ENCODE assay signal across 9 cellular contexts in genomic region chr4:154779362-154779947, GRCh38. TPM values are rescaled to one million over a fixed set of nuclear protein-coding genes. Genes with fewer than 3 reads are reported as not detected.
A peak's percentile ranks its signal among the peaks of the same experiment; 100 is the strongest.
DNase-seq lines count a peak whose midpoint lies in the region; ATAC-seq, FAIRE-seq and TF ChIP-seq lines count a peak whose summit lies in the region.
"Had no signal": no experiment of that assay in that cellular context is flagged by ENCODE, and none has a peak within 500 bp of the region (broad histone marks: within the 10 kb centered on the region; RNA-seq: fewer than 3 reads in every experiment).

No MANE protein-coding gene starts in this region.

- ATAC-seq in HG03135 (IDR thresholded peaks at IDR 0.05; ENCODE audit: unreplicated experiment), result no peak

- DNase-seq in DMS114 treated with DMSO at 0.1 percent for 48 hours (lab: John Stamatoyannopoulos, UW; ENCODE audit: unreplicated experiment), result peak; percentile 43
- DNase-seq in LNCaP clone FGC (ENCODE audit: low read depth), result no peak
- peak; percentile 29 for DNase-seq in myocyte (ENCODE audit: low read depth)
- DNase-seq in activated CD4-positive, alpha-beta T cell treated with anti-CD3 and anti-CD28 coated beads, Interleukin-2, amount 50 U/mL, for 4 hours, result no peak
- DNase-seq in activated naive CD4-positive, alpha-beta T cell treated with anti-CD3 and anti-CD28 coated beads, Interleukin-2, amount 10 ng/mL, durations not matched to agents 7 days and 5 days, result no peak
- no peak for DNase-seq in cerebellar nuclear complex (lab: John Stamatoyannopoulos, UW)
- DNase-seq: activated naive CD8-positive, alpha-beta T cell treated with anti-CD3 and anti-CD28 coated beads, Interleukin-2, amount 10 ng/mL, durations not matched to agents 7 days and 5 days had no signal

- H3K4me3 ChIP-seq in LNCaP clone FGC (ENCODE audit: low read depth, low read length), result no peak overlapping the region

- H3K27me3 Mint-ChIP-seq in activated naive CD4-positive, alpha-beta T cell treated with anti-CD3 and anti-CD28 coated beads, Interleukin-2, amount 10 ng/mL, durations not matched to agents 7 days and 5 days, result peaks cover 9% of the 10 kb centered on the region

- peak; percentile 62 for TF ChIP-seq CTCF in LNCaP clone FGC (IDR thresholded peaks at IDR 0.05; ENCODE audit: control insufficient read depth, extremely low read depth, insufficient read depth)

- H3K27ac Mint-ChIP-seq in activated naive CD4-positive, alpha-beta T cell treated with anti-CD3 and anti-CD28 coated beads, Interleukin-2, amount 10 ng/mL, durations not matched to agents 7 days and 5 days, result no peak overlapping the region
- H3K27ac Mint-ChIP-seq: activated naive CD8-positive, alpha-beta T cell treated with anti-CD3 and anti-CD28 coated beads, Interleukin-2, amount 10 ng/mL, durations not matched to agents 7 days and 5 days had no signal

- H3K4me1 Mint-ChIP-seq in activated naive CD4-positive, alpha-beta T cell treated with anti-CD3 and anti-CD28 coated beads, Interleukin-2, amount 10 ng/mL, durations not matched to agents 7 days and 5 days, result no peaks in the 10 kb centered on the region
- H3K4me1 Mint-ChIP-seq: activated naive CD8-positive, alpha-beta T cell treated with anti-CD3 and anti-CD28 coated beads, Interleukin-2, amount 10 ng/mL, durations not matched to agents 7 days and 5 days had no signal

- H3K9me3 Mint-ChIP-seq in activated naive CD4-positive, alpha-beta T cell treated with anti-CD3 and anti-CD28 coated beads, Interleukin-2, amount 10 ng/mL, durations not matched to agents 7 days and 5 days, result no peaks in the 10 kb centered on the region
- H3K9me3 Mint-ChIP-seq: activated naive CD8-positive, alpha-beta T cell treated with anti-CD3 and anti-CD28 coated beads, Interleukin-2, amount 10 ng/mL, durations not matched to agents 7 days and 5 days had no signal

- H3K36me3 Mint-ChIP-seq in activated naive CD4-positive, alpha-beta T cell treated with anti-CD3 and anti-CD28 coated beads, Interleukin-2, amount 10 ng/mL, durations not matched to agents 7 days and 5 days, result no peaks in the 10 kb centered on the region
- H3K36me3 Mint-ChIP-seq: activated naive CD8-positive, alpha-beta T cell treated with anti-CD3 and anti-CD28 coated beads, Interleukin-2, amount 10 ng/mL, durations not matched to agents 7 days and 5 days had no signal

- H3K4me3 Mint-ChIP-seq in activated naive CD4-positive, alpha-beta T cell treated with anti-CD3 and anti-CD28 coated beads, Interleukin-2, amount 10 ng/mL, durations not matched to agents 7 days and 5 days, result no peak overlapping the region
- H3K4me3 Mint-ChIP-seq: activated naive CD8-positive, alpha-beta T cell treated with anti-CD3 and anti-CD28 coated beads, Interleukin-2, amount 10 ng/mL, durations not matched to agents 7 days and 5 days had no signal

- CTCF ChIA-PET in activated naive CD4-positive, alpha-beta T cell treated with anti-CD3 and anti-CD28 coated beads, Interleukin-2, amount 10 ng/mL, durations not matched to agents 7 days and 5 days (lab: Charles Lee), result interaction anchor here (1.1 to 1.5 kb wide), 3 partner anchors 92 to 141 kb away, joined by 3 to 6 read pairs (median 3); no protein-coding TSS in a partner anchor

- FAIRE-seq in colon (lab: Jason Lieb, UNC), result peak; percentile 53

RNA-seq across cellular contexts. Expression of gene RBM46, which starts 1.6 kb away (rescaled TPM):
- total RNA-seq in myocyte, result not detected in 2 replicates
- not detected for polyA plus RNA-seq in myocyte (2012)
- total RNA-seq: activated naive CD8-positive, alpha-beta T cell treated with anti-CD3 and anti-CD28 coated beads, Interleukin-2, amount 10 ng/mL, durations not matched to agents 7 days and 5 days had no signal

RNA-seq across cellular contexts. Expression of gene LRAT, which starts 35.7 kb away (rescaled TPM):
- not detected in 2 replicates for total RNA-seq in myocyte
- polyA plus RNA-seq in myocyte (2012), result not detected
- total RNA-seq: activated naive CD8-positive, alpha-beta T cell treated with anti-CD3 and anti-CD28 coated beads, Interleukin-2, amount 10 ng/mL, durations not matched to agents 7 days and 5 days had no signal

Comparison
In these comparisons a context has a peak if more than half of its experiments do, and no peak if none do; other contexts are left out.
1. DNase-seq: peak in DMS114 treated with DMSO at 0.1 percent for 48 hours (single experiment) and myocyte (single experiment); none in LNCaP clone FGC (single experiment), activated CD4-positive, alpha-beta T cell treated with anti-CD3 and anti-CD28 coated beads, Interleukin-2, amount 50 U/mL, for 4 hours (0 of 2), activated naive CD4-positive, alpha-beta T cell treated with anti-CD3 and anti-CD28 coated beads, Interleukin-2, amount 10 ng/mL, durations not matched to agents 7 days and 5 days (single experiment) and cerebellar nuclear complex (0 of 2).